ENCODE assay signal across 1 cellular context in the genomic region with DNA sequence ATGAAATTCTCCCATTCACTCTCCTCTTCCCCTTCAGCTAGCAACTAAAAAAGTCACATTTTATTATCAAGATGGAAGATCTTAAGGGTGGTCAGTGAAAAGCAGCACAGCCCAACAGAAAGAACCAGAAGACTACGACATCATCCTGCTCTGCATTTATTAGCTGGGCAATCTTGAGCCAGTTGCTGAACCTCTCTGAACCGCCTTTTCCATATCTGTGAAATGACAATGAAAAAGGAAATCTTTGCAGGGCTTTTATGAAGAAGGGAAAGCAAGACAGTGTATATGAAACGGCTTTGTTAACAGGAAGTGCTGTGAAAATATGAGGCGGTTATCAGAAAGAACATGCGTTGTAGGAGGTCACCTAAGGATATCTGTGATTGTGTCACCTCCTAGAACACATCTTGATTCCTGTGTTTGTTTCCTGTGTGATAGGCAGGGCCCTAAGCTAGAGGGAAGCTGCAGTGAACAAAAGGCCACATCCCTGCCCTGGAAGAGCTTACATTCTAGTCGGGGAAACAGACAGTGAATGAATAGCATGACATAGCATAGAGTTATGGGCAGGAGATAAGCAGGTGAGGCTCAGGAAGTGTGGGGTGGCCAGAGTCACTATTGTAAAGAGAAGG.
TF ChIP-seq lines count a peak whose summit lies in the region.

No MANE protein-coding gene starts in this region.

TF ChIP-seq in K562, 482 proteins besides CTCF, POLR2A, EP300 and RAD21 (continued from another document):
- TF ChIP-seq ATF1 (CRISPR knock-in tag; IDR thresholded peaks at IDR 0.05) (no peak), ATF1 (tag; IDR thresholded peaks at IDR 0.05) (0 out of 2 replicates have a peak, but pooled peaks have one; percentile 13), ZEB2 (IDR thresholded peaks at IDR 0.05) (no peak), TCF7 (IDR thresholded peaks at IDR 0.05; ENCODE audit: borderline replicate concordance) (no peak), CBX3 (IDR thresholded peaks at IDR 0.05; ENCODE audit: borderline replicate concordance in 1 of 2, low read length in 2 of 2) (peak in 1 of 2 experiments; percentile 32; a peak in 1 of 3 replicates), SMARCA4 (IDR thresholded peaks at IDR 0.05) (no peak), RBM25 (IDR thresholded peaks at IDR 0.05; ENCODE audit: low read depth, low read length, severe bottlenecking) (peak; percentile 87), ZNF316 (IDR thresholded peaks at IDR 0.05) (peak; percentile 78), CBFA2T2 (conservative IDR thresholded peaks at IDR 0.05) (peak; percentile 35; the same call in 1 of the 2 replicates), RFX5 (IDR thresholded peaks at IDR 0.05; ENCODE audit: low read depth, low read length) (no peak), RCOR1 (IDR thresholded peaks at IDR 0.05; ENCODE audit: borderline replicate concordance in 1 of 2, low read depth in 2 of 2, low read length in 2 of 2) (0 out of 4 replicates have a peak, but pooled peaks of 1 of the 2 experiments have one; percentile 31), CEBPB (tag; IDR thresholded peaks at IDR 0.05) (peak; percentile 43; the same call in 1 of the 2 replicates), KHSRP (IDR thresholded peaks at IDR 0.05) (no peak), E2F3 (CRISPR knock-in tag; IDR thresholded peaks at IDR 0.05) (no peak), HMG20B (CRISPR knock-in tag; IDR thresholded peaks at IDR 0.05) (no peak), U2AF2 (optimal IDR thresholded peaks at IDR 0.05; ENCODE audit: low read depth, low read length) (no peak), JUN (IDR thresholded peaks at IDR 0.05; ENCODE audit: borderline replicate concordance, low read depth, low read length) (no peak), JUN (CRISPR knock-in tag; IDR thresholded peaks at IDR 0.05; ENCODE audit: borderline replicate concordance) (no peak), MEF2D (tag; conservative IDR thresholded peaks at IDR 0.05; ENCODE audit: low read depth) (no peak), PHF20 (IDR thresholded peaks at IDR 0.05; ENCODE audit: partially characterized antibody) (no peak), TRIM28 (IDR thresholded peaks at IDR 0.05) (0 out of 2 replicates have a peak, but pooled peaks have one; percentile 42), MEF2A (IDR thresholded peaks at IDR 0.05; ENCODE audit: control insufficient read depth, low read depth, low read length) (no peak), ZNF12 (CRISPR knock-in tag; IDR thresholded peaks at IDR 0.05) (no peak), BCOR (IDR thresholded peaks at IDR 0.05) (peak; percentile 58; the same call in 1 of the 2 replicates), KDM2B (CRISPR knock-in tag; IDR thresholded peaks at IDR 0.05) (no peak), ZNF232 (CRISPR knock-in tag; IDR thresholded peaks at IDR 0.05) (no peak), KAT2B (IDR thresholded peaks at IDR 0.05; ENCODE audit: low read depth, low read length) (no peak), TCFL5 (CRISPR knock-in tag; conservative IDR thresholded peaks at IDR 0.05) (no peak), POLR2AphosphoS5 (IDR thresholded peaks at IDR 0.05; ENCODE audit: control insufficient read depth, insufficient read depth, low read depth, low read length) (no peak), SAP30 (IDR thresholded peaks at IDR 0.05; ENCODE audit: borderline replicate concordance, insufficient read depth, low read depth, low read length, poor library complexity, severe bottlenecking) (no peak), TRIM24 (IDR thresholded peaks at IDR 0.05) (peak; percentile 61 to 84)
- TF ChIP-seq, protein P1, sequence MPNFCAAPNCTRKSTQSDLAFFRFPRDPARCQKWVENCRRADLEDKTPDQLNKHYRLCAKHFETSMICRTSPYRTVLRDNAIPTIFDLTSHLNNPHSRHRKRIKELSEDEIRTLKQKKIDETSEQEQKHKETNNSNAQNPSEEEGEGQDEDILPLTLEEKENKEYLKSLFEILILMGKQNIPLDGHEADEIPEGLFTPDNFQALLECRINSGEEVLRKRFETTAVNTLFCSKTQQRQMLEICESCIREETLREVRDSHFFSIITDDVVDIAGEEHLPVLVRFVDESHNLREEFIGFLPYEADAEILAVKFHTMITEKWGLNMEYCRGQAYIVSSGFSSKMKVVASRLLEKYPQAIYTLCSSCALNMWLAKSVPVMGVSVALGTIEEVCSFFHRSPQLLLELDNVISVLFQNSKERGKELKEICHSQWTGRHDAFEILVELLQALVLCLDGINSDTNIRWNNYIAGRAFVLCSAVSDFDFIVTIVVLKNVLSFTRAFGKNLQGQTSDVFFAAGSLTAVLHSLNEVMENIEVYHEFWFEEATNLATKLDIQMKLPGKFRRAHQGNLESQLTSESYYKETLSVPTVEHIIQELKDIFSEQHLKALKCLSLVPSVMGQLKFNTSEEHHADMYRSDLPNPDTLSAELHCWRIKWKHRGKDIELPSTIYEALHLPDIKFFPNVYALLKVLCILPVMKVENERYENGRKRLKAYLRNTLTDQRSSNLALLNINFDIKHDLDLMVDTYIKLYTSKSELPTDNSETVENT (CRISPR knock-in tag; IDR thresholded peaks at IDR 0.05), result no peak
- TF ChIP-seq, protein P2, sequence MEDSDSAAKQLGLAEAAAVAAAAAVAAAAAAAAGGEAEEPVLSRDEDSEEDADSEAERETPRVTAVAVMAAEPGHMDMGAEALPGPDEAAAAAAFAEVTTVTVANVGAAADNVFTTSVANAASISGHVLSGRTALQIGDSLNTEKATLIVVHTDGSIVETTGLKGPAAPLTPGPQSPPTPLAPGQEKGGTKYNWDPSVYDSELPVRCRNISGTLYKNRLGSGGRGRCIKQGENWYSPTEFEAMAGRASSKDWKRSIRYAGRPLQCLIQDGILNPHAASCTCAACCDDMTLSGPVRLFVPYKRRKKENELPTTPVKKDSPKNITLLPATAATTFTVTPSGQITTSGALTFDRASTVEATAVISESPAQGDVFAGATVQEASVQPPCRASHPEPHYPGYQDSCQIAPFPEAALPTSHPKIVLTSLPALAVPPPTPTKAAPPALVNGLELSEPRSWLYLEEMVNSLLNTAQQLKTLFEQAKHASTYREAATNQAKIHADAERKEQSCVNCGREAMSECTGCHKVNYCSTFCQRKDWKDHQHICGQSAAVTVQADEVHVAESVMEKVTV (CRISPR knock-in tag; IDR thresholded peaks at IDR 0.05), result no peak
- TF ChIP-seq, protein P3, sequence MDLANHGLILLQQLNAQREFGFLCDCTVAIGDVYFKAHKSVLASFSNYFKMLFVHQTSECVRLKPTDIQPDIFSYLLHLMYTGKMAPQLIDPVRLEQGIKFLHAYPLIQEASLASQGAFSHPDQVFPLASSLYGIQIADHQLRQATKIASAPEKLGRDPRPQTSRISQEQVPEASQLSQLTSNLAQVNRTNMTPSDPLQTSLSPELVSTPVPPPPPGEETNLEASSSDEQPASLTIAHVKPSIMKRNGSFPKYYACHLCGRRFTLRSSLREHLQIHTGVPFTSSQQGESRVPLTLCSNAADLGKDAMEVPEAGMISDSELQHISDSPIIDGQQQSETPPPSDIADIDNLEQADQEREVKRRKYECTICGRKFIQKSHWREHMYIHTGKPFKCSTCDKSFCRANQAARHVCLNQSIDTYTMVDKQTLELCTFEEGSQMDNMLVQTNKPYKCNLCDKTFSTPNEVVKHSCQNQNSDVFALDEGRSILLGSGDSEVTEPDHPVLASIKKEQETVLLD (IDR thresholded peaks at IDR 0.05), result no peak
- TF ChIP-seq, protein P4, sequence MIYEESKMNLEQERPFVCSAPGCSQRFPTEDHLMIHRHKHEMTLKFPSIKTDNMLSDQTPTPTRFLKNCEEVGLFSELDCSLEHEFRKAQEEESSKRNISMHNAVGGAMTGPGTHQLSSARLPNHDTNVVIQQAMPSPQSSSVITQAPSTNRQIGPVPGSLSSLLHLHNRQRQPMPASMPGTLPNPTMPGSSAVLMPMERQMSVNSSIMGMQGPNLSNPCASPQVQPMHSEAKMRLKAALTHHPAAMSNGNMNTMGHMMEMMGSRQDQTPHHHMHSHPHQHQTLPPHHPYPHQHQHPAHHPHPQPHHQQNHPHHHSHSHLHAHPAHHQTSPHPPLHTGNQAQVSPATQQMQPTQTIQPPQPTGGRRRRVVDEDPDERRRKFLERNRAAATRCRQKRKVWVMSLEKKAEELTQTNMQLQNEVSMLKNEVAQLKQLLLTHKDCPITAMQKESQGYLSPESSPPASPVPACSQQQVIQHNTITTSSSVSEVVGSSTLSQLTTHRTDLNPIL (CRISPR knock-in tag; IDR thresholded peaks at IDR 0.05), result no peak
- TF ChIP-seq, protein P5, sequence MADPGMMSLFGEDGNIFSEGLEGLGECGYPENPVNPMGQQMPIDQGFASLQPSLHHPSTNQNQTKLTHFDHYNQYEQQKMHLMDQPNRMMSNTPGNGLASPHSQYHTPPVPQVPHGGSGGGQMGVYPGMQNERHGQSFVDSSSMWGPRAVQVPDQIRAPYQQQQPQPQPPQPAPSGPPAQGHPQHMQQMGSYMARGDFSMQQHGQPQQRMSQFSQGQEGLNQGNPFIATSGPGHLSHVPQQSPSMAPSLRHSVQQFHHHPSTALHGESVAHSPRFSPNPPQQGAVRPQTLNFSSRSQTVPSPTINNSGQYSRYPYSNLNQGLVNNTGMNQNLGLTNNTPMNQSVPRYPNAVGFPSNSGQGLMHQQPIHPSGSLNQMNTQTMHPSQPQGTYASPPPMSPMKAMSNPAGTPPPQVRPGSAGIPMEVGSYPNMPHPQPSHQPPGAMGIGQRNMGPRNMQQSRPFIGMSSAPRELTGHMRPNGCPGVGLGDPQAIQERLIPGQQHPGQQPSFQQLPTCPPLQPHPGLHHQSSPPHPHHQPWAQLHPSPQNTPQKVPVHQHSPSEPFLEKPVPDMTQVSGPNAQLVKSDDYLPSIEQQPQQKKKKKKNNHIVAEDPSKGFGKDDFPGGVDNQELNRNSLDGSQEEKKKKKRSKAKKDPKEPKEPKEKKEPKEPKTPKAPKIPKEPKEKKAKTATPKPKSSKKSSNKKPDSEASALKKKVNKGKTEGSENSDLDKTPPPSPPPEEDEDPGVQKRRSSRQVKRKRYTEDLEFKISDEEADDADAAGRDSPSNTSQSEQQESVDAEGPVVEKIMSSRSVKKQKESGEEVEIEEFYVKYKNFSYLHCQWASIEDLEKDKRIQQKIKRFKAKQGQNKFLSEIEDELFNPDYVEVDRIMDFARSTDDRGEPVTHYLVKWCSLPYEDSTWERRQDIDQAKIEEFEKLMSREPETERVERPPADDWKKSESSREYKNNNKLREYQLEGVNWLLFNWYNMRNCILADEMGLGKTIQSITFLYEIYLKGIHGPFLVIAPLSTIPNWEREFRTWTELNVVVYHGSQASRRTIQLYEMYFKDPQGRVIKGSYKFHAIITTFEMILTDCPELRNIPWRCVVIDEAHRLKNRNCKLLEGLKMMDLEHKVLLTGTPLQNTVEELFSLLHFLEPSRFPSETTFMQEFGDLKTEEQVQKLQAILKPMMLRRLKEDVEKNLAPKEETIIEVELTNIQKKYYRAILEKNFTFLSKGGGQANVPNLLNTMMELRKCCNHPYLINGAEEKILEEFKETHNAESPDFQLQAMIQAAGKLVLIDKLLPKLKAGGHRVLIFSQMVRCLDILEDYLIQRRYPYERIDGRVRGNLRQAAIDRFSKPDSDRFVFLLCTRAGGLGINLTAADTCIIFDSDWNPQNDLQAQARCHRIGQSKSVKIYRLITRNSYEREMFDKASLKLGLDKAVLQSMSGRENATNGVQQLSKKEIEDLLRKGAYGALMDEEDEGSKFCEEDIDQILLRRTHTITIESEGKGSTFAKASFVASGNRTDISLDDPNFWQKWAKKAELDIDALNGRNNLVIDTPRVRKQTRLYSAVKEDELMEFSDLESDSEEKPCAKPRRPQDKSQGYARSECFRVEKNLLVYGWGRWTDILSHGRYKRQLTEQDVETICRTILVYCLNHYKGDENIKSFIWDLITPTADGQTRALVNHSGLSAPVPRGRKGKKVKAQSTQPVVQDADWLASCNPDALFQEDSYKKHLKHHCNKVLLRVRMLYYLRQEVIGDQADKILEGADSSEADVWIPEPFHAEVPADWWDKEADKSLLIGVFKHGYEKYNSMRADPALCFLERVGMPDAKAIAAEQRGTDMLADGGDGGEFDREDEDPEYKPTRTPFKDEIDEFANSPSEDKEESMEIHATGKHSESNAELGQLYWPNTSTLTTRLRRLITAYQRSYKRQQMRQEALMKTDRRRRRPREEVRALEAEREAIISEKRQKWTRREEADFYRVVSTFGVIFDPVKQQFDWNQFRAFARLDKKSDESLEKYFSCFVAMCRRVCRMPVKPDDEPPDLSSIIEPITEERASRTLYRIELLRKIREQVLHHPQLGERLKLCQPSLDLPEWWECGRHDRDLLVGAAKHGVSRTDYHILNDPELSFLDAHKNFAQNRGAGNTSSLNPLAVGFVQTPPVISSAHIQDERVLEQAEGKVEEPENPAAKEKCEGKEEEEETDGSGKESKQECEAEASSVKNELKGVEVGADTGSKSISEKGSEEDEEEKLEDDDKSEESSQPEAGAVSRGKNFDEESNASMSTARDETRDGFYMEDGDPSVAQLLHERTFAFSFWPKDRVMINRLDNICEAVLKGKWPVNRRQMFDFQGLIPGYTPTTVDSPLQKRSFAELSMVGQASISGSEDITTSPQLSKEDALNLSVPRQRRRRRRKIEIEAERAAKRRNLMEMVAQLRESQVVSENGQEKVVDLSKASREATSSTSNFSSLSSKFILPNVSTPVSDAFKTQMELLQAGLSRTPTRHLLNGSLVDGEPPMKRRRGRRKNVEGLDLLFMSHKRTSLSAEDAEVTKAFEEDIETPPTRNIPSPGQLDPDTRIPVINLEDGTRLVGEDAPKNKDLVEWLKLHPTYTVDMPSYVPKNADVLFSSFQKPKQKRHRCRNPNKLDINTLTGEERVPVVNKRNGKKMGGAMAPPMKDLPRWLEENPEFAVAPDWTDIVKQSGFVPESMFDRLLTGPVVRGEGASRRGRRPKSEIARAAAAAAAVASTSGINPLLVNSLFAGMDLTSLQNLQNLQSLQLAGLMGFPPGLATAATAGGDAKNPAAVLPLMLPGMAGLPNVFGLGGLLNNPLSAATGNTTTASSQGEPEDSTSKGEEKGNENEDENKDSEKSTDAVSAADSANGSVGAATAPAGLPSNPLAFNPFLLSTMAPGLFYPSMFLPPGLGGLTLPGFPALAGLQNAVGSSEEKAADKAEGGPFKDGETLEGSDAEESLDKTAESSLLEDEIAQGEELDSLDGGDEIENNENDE (IDR thresholded peaks at IDR 0.05; ENCODE audit: low read depth, low read length), result no peak
